In genomic region chr7:91356915-91357314, GRCh38 we compare ENCODE assay signal across 33 cellular contexts.
"Had no signal": no experiment of that assay in that cellular context is flagged by ENCODE, and none has a peak within 500 bp of the region (broad histone marks: within the 10 kb centered on the region; RNA-seq: fewer than 3 reads in every experiment).

No MANE protein-coding gene starts in this region.

- H3K4me1 ChIP-seq: adrenal gland, body of pancreas, breast epithelium had no signal

- H3K4me3 ChIP-seq: adrenal gland, body of pancreas, breast epithelium had no signal

- H3K4me3 Mint-ChIP-seq: activated B cell treated with CpG ODN at 0.5 μM for 24 hours; activated CD4-positive, alpha-beta memory T cell treated with anti-CD3 and anti-CD28 coated beads for 36 hours; activated CD4-positive, alpha-beta T cell treated with anti-CD3 and anti-CD28 coated beads, Interleukin-2, amount 10 ng/mL, durations not matched to agents 24 days and 14 days; activated CD8-positive, alpha-beta T cell treated with anti-CD3 and anti-CD28 coated beads for 36 hours; activated naive CD4-positive, alpha-beta T cell treated with anti-CD3 and anti-CD28 coated beads for 36 hours; activated naive CD8-positive, alpha-beta T cell treated with anti-CD3 and anti-CD28 coated beads for 36 hours; activated T-cell treated with anti-CD3 and anti-CD28 coated beads, Interleukin-2, amount 50 U/mL, for 4 hours; activated T-cell treated with anti-CD3 and anti-CD28 coated beads, Interleukin-2, amount 50 U/mL, for 72 hours; activated T-helper 1 cell treated with anti-CD3 and anti-CD28 coated beads, Interleukin-12 subunit alpha, Interleukin-12 subunit beta, Interleukin-2, Interleukin-4 antibody, amounts not matched to agents 30 ng/mL and 10 ng/mL and 1 ng/mL, durations not matched to agents 14 hours and 24 hours and 36 hours; activated T-helper 17 cell treated with anti-CD3 and anti-CD28 coated beads, Interleukin-2, amount 50 U/mL, for 72 hours; T-helper 1 cell treated with Interleukin-12 subunit alpha and Interleukin-12 subunit beta and Interleukin-4 antibody, amounts not matched to agents 30 μg/mL and 1 μg/mL, for 36 hours; T-helper 2 cell treated with Interferon-gamma antibody and Interleukin-4, amounts not matched to agents 5 μg/mL and 100 μg/mL, for 36 hours had no signal

- H3K9me3 ChIP-seq: adrenal gland, body of pancreas, breast epithelium had no signal

- H3K9me3 Mint-ChIP-seq: activated B cell treated with CpG ODN at 0.5 μM for 24 hours; activated CD4-positive, alpha-beta memory T cell treated with anti-CD3 and anti-CD28 coated beads for 36 hours; activated CD4-positive, alpha-beta T cell treated with anti-CD3 and anti-CD28 coated beads, Interleukin-2, amount 10 ng/mL, durations not matched to agents 24 days and 14 days; activated CD8-positive, alpha-beta T cell treated with anti-CD3 and anti-CD28 coated beads for 36 hours; activated naive CD4-positive, alpha-beta T cell treated with anti-CD3 and anti-CD28 coated beads for 36 hours; activated naive CD4-positive, alpha-beta T cell treated with anti-CD3 and anti-CD28 coated beads, Interleukin-2, amount 50 U/mL, for 72 hours; activated naive CD8-positive, alpha-beta T cell treated with anti-CD3 and anti-CD28 coated beads for 36 hours; activated T-cell treated with anti-CD3 and anti-CD28 coated beads, Interleukin-2, amount 50 U/mL, for 4 hours; activated T-cell treated with anti-CD3 and anti-CD28 coated beads, Interleukin-2, amount 50 U/mL, for 72 hours; activated T-helper 1 cell treated with anti-CD3 and anti-CD28 coated beads, Interleukin-12 subunit alpha, Interleukin-12 subunit beta, Interleukin-2, Interleukin-4 antibody, amounts not matched to agents 30 ng/mL and 10 ng/mL and 1 ng/mL, durations not matched to agents 14 hours and 24 hours and 36 hours; activated T-helper 17 cell treated with anti-CD3 and anti-CD28 coated beads, Interleukin-2, amount 50 U/mL, for 72 hours; T-helper 1 cell treated with Interleukin-12 subunit alpha and Interleukin-12 subunit beta and Interleukin-4 antibody, amounts not matched to agents 30 μg/mL and 1 μg/mL, for 36 hours; T-helper 2 cell treated with Interferon-gamma antibody and Interleukin-4, amounts not matched to agents 5 μg/mL and 100 μg/mL, for 36 hours had no signal

- H3K36me3 ChIP-seq: adrenal gland, brain microvascular endothelial cell, breast epithelium had no signal

- ATAC-seq: activated CD8-positive, alpha-beta T cell treated with anti-CD3 and anti-CD28 coated beads for 36 hours; activated naive CD4-positive, alpha-beta T cell treated with anti-CD3 and anti-CD28 coated beads, Interleukin-2, amount 50 U/mL, for 72 hours; activated T-cell treated with anti-CD3 and anti-CD28 coated beads, Interleukin-2, amount 50 U/mL, for 4 hours; activated T-cell treated with anti-CD3 and anti-CD28 coated beads, Interleukin-2, amount 50 U/mL, for 72 hours; activated T-helper 17 cell treated with anti-CD3 and anti-CD28 coated beads, Interleukin-2, amount 50 U/mL, for 72 hours; body of pancreas had no signal

- H3K27me3 Mint-ChIP-seq: activated CD4-positive, alpha-beta memory T cell treated with anti-CD3 and anti-CD28 coated beads for 36 hours; activated CD4-positive, alpha-beta T cell treated with anti-CD3 and anti-CD28 coated beads, Interleukin-2, amount 10 ng/mL, durations not matched to agents 24 days and 14 days; activated T-helper 17 cell treated with anti-CD3 and anti-CD28 coated beads, Interleukin-2, amount 50 U/mL, for 72 hours had no signal

- H3K27me3 ChIP-seq: adrenal gland, body of pancreas, brain microvascular endothelial cell, breast epithelium had no signal

- H3K27ac Mint-ChIP-seq: activated B cell treated with CpG ODN at 0.5 μM for 24 hours; activated CD4-positive, alpha-beta memory T cell treated with anti-CD3 and anti-CD28 coated beads for 36 hours; activated CD4-positive, alpha-beta T cell treated with anti-CD3 and anti-CD28 coated beads, Interleukin-2, amount 10 ng/mL, durations not matched to agents 24 days and 14 days; activated CD8-positive, alpha-beta T cell treated with anti-CD3 and anti-CD28 coated beads for 36 hours; activated naive CD4-positive, alpha-beta T cell treated with anti-CD3 and anti-CD28 coated beads for 36 hours; activated naive CD4-positive, alpha-beta T cell treated with anti-CD3 and anti-CD28 coated beads, Interleukin-2, amount 50 U/mL, for 72 hours; activated naive CD8-positive, alpha-beta T cell treated with anti-CD3 and anti-CD28 coated beads for 36 hours; activated T-cell treated with anti-CD3 and anti-CD28 coated beads, Interleukin-2, amount 50 U/mL, for 72 hours; activated T-helper 1 cell treated with anti-CD3 and anti-CD28 coated beads, Interleukin-12 subunit alpha, Interleukin-12 subunit beta, Interleukin-2, Interleukin-4 antibody, amounts not matched to agents 30 ng/mL and 10 ng/mL and 1 ng/mL, durations not matched to agents 14 hours and 24 hours and 36 hours; activated T-helper 17 cell treated with anti-CD3 and anti-CD28 coated beads, Interleukin-2, amount 50 U/mL, for 72 hours; T-helper 1 cell treated with Interleukin-12 subunit alpha and Interleukin-12 subunit beta and Interleukin-4 antibody, amounts not matched to agents 30 μg/mL and 1 μg/mL, for 36 hours; T-helper 2 cell treated with Interferon-gamma antibody and Interleukin-4, amounts not matched to agents 5 μg/mL and 100 μg/mL, for 36 hours had no signal

- DNase-seq: activated B cell treated with CpG ODN at 0.5 μM for 24 hours; activated CD4-positive, alpha-beta memory T cell treated with anti-CD3 and anti-CD28 coated beads for 36 hours; activated CD4-positive, alpha-beta T cell treated with anti-CD3 and anti-CD28 coated beads for 4 hours; activated CD4-positive, alpha-beta T cell treated with anti-CD3 and anti-CD28 coated beads, Interleukin-2, amount 10 ng/mL, durations not matched to agents 24 days and 14 days; activated CD4-positive, alpha-beta T cell treated with anti-CD3 and anti-CD28 coated beads, Interleukin-2, amount 50 U/mL, for 1 hour; activated CD4-positive, alpha-beta T cell treated with anti-CD3 and anti-CD28 coated beads, Interleukin-2, amount 50 U/mL, for 4 hours; activated CD4-positive, CD25-positive, alpha-beta regulatory T cell treated with anti-CD3 and anti-CD28 coated beads, Interleukin-2, amount 50 U/mL, for 72 hours; activated CD8-positive, alpha-beta memory T cell treated with anti-CD3 and anti-CD28 coated beads, Interleukin-2, amount 50 U/mL, for 4 hours; activated CD8-positive, alpha-beta T cell treated with anti-CD3 and anti-CD28 coated beads for 36 hours; activated effector memory CD4-positive, alpha-beta T cell treated with anti-CD3 and anti-CD28 coated beads, Interleukin-2, amount 50 U/mL, for 16 hours; activated gamma-delta T cell treated with Interleukin-2 at 50 U/mL for 16 hours; activated naive CD4-positive, alpha-beta T cell; activated naive CD4-positive, alpha-beta T cell treated with anti-CD3 and anti-CD28 coated beads for 36 hours; activated naive CD4-positive, alpha-beta T cell treated with anti-CD3 and anti-CD28 coated beads, Interleukin-2, amount 50 U/mL, for 16 hours; activated naive CD8-positive, alpha-beta T cell treated with anti-CD3 and anti-CD28 coated beads for 36 hours; activated T-cell treated with anti-CD3 and anti-CD28 coated beads for 4 hours; activated T-cell treated with anti-CD3 and anti-CD28 coated beads, Interleukin-2, amount 50 U/mL, for 1 hour; activated T-cell treated with anti-CD3 and anti-CD28 coated beads, Interleukin-2, amount 50 U/mL, for 4 hours; activated T-cell treated with anti-CD3 and anti-CD28 coated beads, Interleukin-2, amount 50 U/mL, for 72 hours; adrenal gland; amniotic stem cell; aorta; body of pancreas; brain microvascular endothelial cell; central memory CD4-positive, alpha-beta T cell; T-helper 2 cell; T-helper 9 cell had no signal

- H3K36me3 Mint-ChIP-seq: activated CD4-positive, alpha-beta memory T cell treated with anti-CD3 and anti-CD28 coated beads for 36 hours; activated naive CD4-positive, alpha-beta T cell treated with anti-CD3 and anti-CD28 coated beads, Interleukin-2, amount 50 U/mL, for 72 hours; activated naive CD8-positive, alpha-beta T cell treated with anti-CD3 and anti-CD28 coated beads for 36 hours had no signal

- H3K27ac ChIP-seq: adrenal gland, body of pancreas, brain microvascular endothelial cell, breast epithelium had no signal

- H3K4me1 Mint-ChIP-seq: activated B cell treated with CpG ODN at 0.5 μM for 24 hours; activated CD4-positive, alpha-beta T cell treated with anti-CD3 and anti-CD28 coated beads, Interleukin-2, amount 10 ng/mL, durations not matched to agents 24 days and 14 days; activated naive CD8-positive, alpha-beta T cell treated with anti-CD3 and anti-CD28 coated beads for 36 hours; activated T-helper 17 cell treated with anti-CD3 and anti-CD28 coated beads, Interleukin-2, amount 50 U/mL, for 72 hours had no signal
